In the genomic region with DNA sequence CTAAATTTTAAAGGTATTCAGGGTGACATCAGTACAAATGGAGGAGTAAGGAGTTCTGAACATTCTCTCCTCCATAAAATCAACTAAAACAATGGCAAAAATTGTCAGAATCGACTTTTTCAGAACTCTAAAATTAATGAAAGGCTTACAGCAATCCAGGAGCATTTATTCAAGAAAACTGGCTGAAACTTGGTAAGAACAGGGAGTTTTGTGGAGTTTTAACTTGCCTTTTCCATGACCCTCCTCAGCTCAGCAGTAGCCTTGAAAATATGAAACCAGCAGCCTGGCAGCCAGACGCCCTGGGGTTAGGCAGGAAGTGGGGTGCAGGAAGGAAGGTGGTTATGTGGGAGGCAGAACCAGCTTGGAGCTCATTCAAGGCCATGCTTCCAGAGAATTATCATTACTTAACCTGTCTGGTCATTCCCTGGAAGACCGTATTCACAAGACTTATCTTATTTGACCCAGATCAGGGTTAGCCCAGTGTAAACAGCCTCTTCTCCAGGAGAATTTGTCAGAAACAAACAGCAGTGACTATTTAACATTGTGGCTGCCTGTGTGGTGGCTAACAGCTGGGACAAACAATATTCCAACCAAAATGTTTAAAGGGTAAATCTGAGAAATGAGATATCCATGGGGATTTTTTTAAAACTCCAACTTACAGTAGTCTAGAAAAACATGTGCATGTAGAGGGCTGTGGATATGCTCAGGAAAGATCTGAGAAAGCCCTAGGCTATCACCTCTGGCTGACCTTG, we compare ENCODE assay signal across 16 cellular contexts.
DNase-seq lines count a peak whose midpoint lies in the region; TF ChIP-seq lines count a peak whose summit lies in the region.
"Had no signal": no experiment of that assay in that cellular context is flagged by ENCODE, and none has a peak within 500 bp of the region (broad histone marks: within the 10 kb centered on the region; RNA-seq: fewer than 3 reads in every experiment).

No MANE protein-coding gene starts in this region.

- no peak overlapping the region for H3K27ac Mint-ChIP-seq in MCF 10A (ENCODE audit: low read depth, unreplicated experiment)

- POLR2A ChIA-PET in MCF 10A (lab: Yijun Ruan, JAX), result no interaction called here

- H3K36me3 Mint-ChIP-seq in MCF 10A (ENCODE audit: insufficient read depth, unreplicated experiment), result no peaks in the 10 kb centered on the region

- H3K27me3 ChIP-seq in mammary epithelial cell (ENCODE audit: insufficient read depth, low read length) (no peaks in the 10 kb centered on the region), KMS-11 (ENCODE audit: insufficient read depth, low read depth) (no peaks in the 10 kb centered on the region; the same call in 1 of the 2 replicates), HAP-1 (ENCODE audit: low read depth) (peaks cover 30% of the 10 kb centered on the region)

- in situ Hi-C loops in mammary epithelial cell (cut with MboI; ENCODE audit: low sequenced_read_pairs in 2 of 2), result no loop called here
- in situ Hi-C loops in HAP-1 (cut with MboI; ENCODE audit: low sequenced_read_pairs), result no loop called here

- peak overlapping the region; percentile 68 for H3K4me2 ChIP-seq in mammary epithelial cell (ENCODE audit: insufficient read depth, low read depth, low read length)
- no peak overlapping the region for H3K4me2 ChIP-seq in KMS-11
- H3K4me2 ChIP-seq: SK-N-SH had no signal

- peaks cover 9% of the 10 kb centered on the region for H3K4me1 ChIP-seq in mammary epithelial cell (ENCODE audit: insufficient read depth, low read length)
- H3K4me1 ChIP-seq in KMS-11 (ENCODE audit: low read depth, poor library complexity, severe bottlenecking), result peaks cover 9% of the 10 kb centered on the region
- H3K4me1 ChIP-seq in HAP-1, result no peaks in the 10 kb centered on the region

- no peak overlapping the region for H3K9ac ChIP-seq in mammary epithelial cell (ENCODE audit: insufficient read depth, low read length)
- no peak overlapping the region for H3K9ac ChIP-seq in KMS-11
- peak overlapping the region; percentile 32 for H3K9ac ChIP-seq in SK-N-MC (ENCODE audit: insufficient read length)
- H3K9ac ChIP-seq: SK-N-SH had no signal

- H3K27ac ChIP-seq in mammary epithelial cell (ENCODE audit: insufficient read depth, low read depth, low read length) (no peak overlapping the region), KMS-11 (no peak overlapping the region), SK-N-MC (peak overlapping the region; percentile 21)
- H3K27ac ChIP-seq: C4-2B had no signal

- H3K79me2 ChIP-seq in mammary epithelial cell (ENCODE audit: insufficient read depth, low read length) (no peaks in the 10 kb centered on the region), KMS-11 (ENCODE audit: insufficient read depth, low read depth) (no peaks in the 10 kb centered on the region)

- peak; percentile 21 for DNase-seq in mammary epithelial cell
- DNase-seq in MCF 10A (ENCODE audit: unreplicated experiment), result no peak
- no peak for DNase-seq in SK-N-MC (ENCODE audit: low read depth, low spot score)
- no peak for DNase-seq in stimulated activated CD4-positive, alpha-beta T cell treated with anti-CD3 and anti-CD28 coated beads, Interleukin-4, amount 100 ng/mL, for 24 hours
- DNase-seq in GM03348 (ENCODE audit: low spot score), result no peak
- DNase-seq in stimulated activated naive CD4-positive, alpha-beta T cell treated with Interleukin-2 at 50 U/mL for 16 hours (lab: John Stamatoyannopoulos, UW), result no peak
- no peak for DNase-seq in HAP-1 (ENCODE audit: low spot score in 2 of 2)
- DNase-seq: 8988T, NCI-H1092, NCI-H146, NCI-H2081 treated with DMSO at 0.1 percent for 48 hours, NCI-H510A treated with DMSO at 0.1 percent for 48 hours, Right ventricle myocardium superior, SK-N-SH had no signal

- H4K20me1 ChIP-seq in mammary epithelial cell (ENCODE audit: insufficient read depth, low read length) (no peaks in the 10 kb centered on the region), KMS-11 (ENCODE audit: insufficient read depth) (no peaks in the 10 kb centered on the region)

- dilution Hi-C loops in mammary epithelial cell (cut with HindIII; ENCODE audit: low sequenced_read_pairs), result no loop called here

- H3K9me3 ChIP-seq in mammary epithelial cell (replicated peaks; ENCODE audit: insufficient read depth, low read length) (no peaks in the 10 kb centered on the region), SK-N-MC (ENCODE audit: low read depth, low read length) (no peaks in the 10 kb centered on the region), HAP-1 (no peaks in the 10 kb centered on the region)
- H3K9me3 ChIP-seq: SK-N-SH had no signal

- intact Hi-C loops in mammary epithelial cell (cut with micrococcal nuclease), result no loop called here
- intact Hi-C loops in MCF 10A (cut with micrococcal nuclease), result no loop called here

- H2AFZ ChIP-seq in mammary epithelial cell (ENCODE audit: low read depth, low read length), result peak overlapping the region; percentile 87
- peak overlapping the region; percentile 30; the same call in 1 of the 2 replicates for H2AFZ ChIP-seq in KMS-11 (ENCODE audit: low read depth)

- no peak overlapping the region for H3K4me3 Mint-ChIP-seq in MCF 10A (ENCODE audit: unreplicated experiment)

- CTCF ChIA-PET in mammary epithelial cell (lab: Charles Lee; ENCODE audit: low non-redundant PET) (no interaction called here), MCF 10A (lab: Yijun Ruan, JAX) (interaction anchor here (0.6 to 2.2 kb wide), 3 partner anchors 18 to 446 kb away, joined by 3 to 9 read pairs (median 3); no protein-coding TSS in a partner anchor)

- H3K4me1 Mint-ChIP-seq in MCF 10A (ENCODE audit: insufficient read depth, unreplicated experiment), result peaks cover 4% of the 10 kb centered on the region

- H3K4me3 ChIP-seq in mammary epithelial cell (replicated peaks in 1 of 3; ENCODE audit: insufficient read depth in 1 of 3, low read depth in 2 of 3, low read length in 3 of 3) (peak overlapping the region in 1 of 3 experiments; percentile 29), KMS-11 (IDR thresholded peaks at IDR 0.05; ENCODE audit: insufficient read depth, low read depth, low read length) (no peak overlapping the region), SK-N-MC (peak overlapping the region; percentile 48; the same call in 1 of the 2 replicates), HAP-1 (no peak overlapping the region)

- 58% methylated on average over 3 of the region's 3 CpGs for WGBS in mammary epithelial cell (ENCODE audit: low coverage, missing lambda C conversion rate)

- no peak for TF ChIP-seq CTCF in mammary epithelial cell (conservative IDR thresholded peaks at IDR 0.05 in 1 of 2, IDR thresholded peaks at IDR 0.05 in 1 of 2; ENCODE audit: extremely low read depth in 1 of 2, insufficient read depth in 1 of 2, low read depth in 1 of 2, low read length in 2 of 2)
- no peak for TF ChIP-seq CTCF in MCF 10A (IDR thresholded peaks at IDR 0.05; ENCODE audit: unreplicated experiment)
- no peak for TF ChIP-seq CTCF in KMS-11 (conservative IDR thresholded peaks at IDR 0.05; ENCODE audit: low read depth, low read length)

- peaks cover 90% of the 10 kb centered on the region for H3K27me3 Mint-ChIP-seq in MCF 10A (ENCODE audit: insufficient read depth, unreplicated experiment)

- no peaks in the 10 kb centered on the region for H3K9me3 Mint-ChIP-seq in MCF 10A (ENCODE audit: unreplicated experiment)

- H3K36me3 ChIP-seq in mammary epithelial cell (ENCODE audit: insufficient read depth, low read length), result no peaks in the 10 kb centered on the region
- H3K36me3 ChIP-seq in KMS-11 (ENCODE audit: insufficient read depth), result no peaks in the 10 kb centered on the region
- H3K36me3 ChIP-seq in SK-N-MC (ENCODE audit: insufficient read depth, low read length), result no peaks in the 10 kb centered on the region
- H3K36me3 ChIP-seq in HAP-1 (replicated peaks), result no peaks in the 10 kb centered on the region

- BruUV-seq in mammary epithelial cell (replicated peaks; lab: Mats Ljungman, UMichigan) (no TSS peak), MCF 10A (replicated peaks; lab: Mats Ljungman, UMichigan) (no TSS peak)
